17 cellular contexts compared by ENCODE assay signal in the genomic region with DNA sequence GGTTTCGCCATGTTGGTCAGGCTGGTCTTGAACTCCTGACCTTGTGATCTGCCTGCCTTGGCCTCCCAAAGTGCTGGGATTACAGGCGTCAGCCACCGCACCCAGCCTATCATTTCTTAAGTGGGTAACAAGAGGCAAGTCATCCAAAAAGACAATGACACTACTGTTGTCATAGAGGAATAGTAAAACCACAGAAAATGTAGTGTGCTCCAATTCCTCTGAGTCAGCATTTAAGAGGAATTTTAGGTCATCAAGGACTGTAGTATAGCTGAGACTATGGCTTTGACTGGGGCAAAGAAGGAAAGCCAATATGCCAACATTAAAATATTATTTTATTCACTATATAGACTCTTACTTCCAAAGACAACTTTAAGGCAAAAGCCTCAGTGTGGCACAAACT. TPM values are rescaled to one million over a fixed set of nuclear protein-coding genes. Genes with fewer than 3 reads are reported as not detected.
"Had no signal": no experiment of that assay in that cellular context is flagged by ENCODE, and none has a peak within 500 bp of the region (broad histone marks: within the 10 kb centered on the region; RNA-seq: fewer than 3 reads in every experiment).

No MANE protein-coding gene starts in this region.

- H3K36me3 ChIP-seq: right atrium auricular region, suprapubic skin had no signal

- H3K4me1 ChIP-seq: left lung, suprapubic skin, upper lobe of left lung had no signal

- DNase-seq: activated naive CD4-positive, alpha-beta T cell treated with Interleukin-2 at 50 U/mL for 16 hours; cortex of kidney; effector CD8-positive, alpha-beta T cell; islet precursor cell; left lung; mucosa of descending colon; naive thymus-derived CD8-positive, alpha-beta T cell; posterior cingulate gyrus; stimulated activated naive CD4-positive, alpha-beta T cell; upper lobe of left lung had no signal

- H3K9me3 ChIP-seq: gastroesophageal sphincter, left lung, mucosa of descending colon, right atrium auricular region, suprapubic skin, upper lobe of left lung had no signal

- H3K27ac ChIP-seq: gastroesophageal sphincter, left lung, suprapubic skin, upper lobe of left lung had no signal

- H3K27ac Mint-ChIP-seq: brain had no signal

- ATAC-seq: activated CD4-positive, CD25-positive, alpha-beta regulatory T cell treated with anti-CD3 and anti-CD28 coated beads, Interleukin-2, amount 50 U/mL, for 24 hours; gastroesophageal sphincter; left lung; mucosa of descending colon had no signal

- H3K4me3 ChIP-seq: gastroesophageal sphincter, left lung, mucosa of descending colon, right atrium auricular region, smooth muscle cell, suprapubic skin, upper lobe of left lung had no signal

- H3K9me3 Mint-ChIP-seq: brain; central memory CD8-positive, alpha-beta T cell; naive thymus-derived CD8-positive, alpha-beta T cell had no signal

- H3K27me3 ChIP-seq: gastroesophageal sphincter, left lung, right atrium auricular region, suprapubic skin, upper lobe of left lung had no signal

- H3K27me3 Mint-ChIP-seq: central memory CD8-positive, alpha-beta T cell; naive thymus-derived CD8-positive, alpha-beta T cell had no signal

- H3K4me3 Mint-ChIP-seq: brain; central memory CD8-positive, alpha-beta T cell; naive thymus-derived CD8-positive, alpha-beta T cell had no signal

- H3K4me2 ChIP-seq: smooth muscle cell had no signal

RNA-seq across cellular contexts. Expression of gene ATP8A1, which starts 48.4 kb away (rescaled TPM):
- polyA plus RNA-seq: smooth muscle cell had no signal
